In genomic region chr19:51978882-51979281, GRCh38 we compare ENCODE assay signal across 24 cellular contexts.
"Had no signal": no experiment of that assay in that cellular context is flagged by ENCODE, and none has a peak within 500 bp of the region (broad histone marks: within the 10 kb centered on the region; RNA-seq: fewer than 3 reads in every experiment).

No MANE protein-coding gene starts in this region.

- H3K27me3 ChIP-seq: gastroesophageal sphincter, hepatocyte, ovary, right lobe of liver, upper lobe of right lung had no signal

- ATAC-seq: activated T-cell treated with anti-CD3 and anti-CD28 coated beads, Interleukin-2, amount 50 U/mL, for 72 hours; effector memory CD8-positive, alpha-beta T cell; gastroesophageal sphincter; left cardiac atrium; right lobe of liver; stimulated activated effector memory CD8-positive, alpha-beta T cell treated with anti-CD3 and anti-CD28 coated beads, Interleukin-12 subunit alpha, Interleukin-12 subunit beta, amount 100 ng/mL, for 72 hours; upper lobe of right lung had no signal

- H3K4me3 ChIP-seq: coronary artery, gastroesophageal sphincter, hepatocyte, ovary, right lobe of liver, skin epidermis, upper lobe of right lung had no signal

- H3K36me3 ChIP-seq: ovary had no signal

- H3K4me1 ChIP-seq: gastroesophageal sphincter, right lobe of liver, upper lobe of right lung had no signal

- H3K4me2 ChIP-seq: hepatocyte had no signal

- DNase-seq: activated B cell treated with CpG ODN at 0.5 μM for 24 hours; activated CD4-positive, alpha-beta T cell treated with anti-CD3 and anti-CD28 coated beads, Interleukin-2, amount 50 U/mL, for 1 hour; activated effector memory CD4-positive, alpha-beta T cell treated with Interleukin-2 at 50 U/mL for 16 hours; activated naive CD4-positive, alpha-beta T cell treated with Interleukin-2 at 50 U/mL for 16 hours; activated T-cell treated with anti-CD3 and anti-CD28 coated beads for 4 hours; activated T-cell treated with anti-CD3 and anti-CD28 coated beads, Interleukin-2, amount 50 U/mL, for 72 hours; anterior cingulate cortex; cerebellar nuclear complex; effector memory CD8-positive, alpha-beta T cell; islet precursor cell; left cardiac atrium; naive B cell; nephron progenitor cell; ovary; right lobe of liver; stimulated activated CD4-positive, alpha-beta T cell treated with anti-CD3 and anti-CD28 coated beads, Interleukin-4, amount 100 ng/mL, for 24 hours; substantia nigra; T-helper 2 cell; upper lobe of right lung had no signal

- H3K27ac ChIP-seq: coronary artery, gastroesophageal sphincter, hepatocyte, ovary, right lobe of liver, skin epidermis, upper lobe of right lung had no signal

- H2AFZ ChIP-seq: hepatocyte had no signal
